10 cellular contexts compared by ENCODE assay signal in genomic region chr16:9128346-9129342, GRCh38. TPM values are rescaled to one million over a fixed set of nuclear protein-coding genes. Genes with fewer than 3 reads are reported as not detected.
A peak's percentile ranks its signal among the peaks of the same experiment; 100 is the strongest.
DNase-seq lines count a peak whose midpoint lies in the region; ATAC-seq, FAIRE-seq and TF ChIP-seq lines count a peak whose summit lies in the region.
"Had no signal": no experiment of that assay in that cellular context is flagged by ENCODE, and none has a peak within 500 bp of the region (broad histone marks: within the 10 kb centered on the region; RNA-seq: fewer than 3 reads in every experiment).

No MANE protein-coding gene starts in this region.

- WGBS in K562 (ENCODE audit: insufficient coverage, low coverage, missing lambda C conversion rate): 64% methylated on average over 14 of the region's 14 CpGs

- peaks cover 0 to 51% (median 25%) of the 10 kb centered on the region in 4 donors for H3K4me1 Mint-ChIP-seq in CD4-positive, CD25-positive, alpha-beta regulatory T cell
- peaks cover 48 to 49% of the 10 kb centered on the region in 2 donors for H3K4me1 Mint-ChIP-seq in natural killer cell treated with Interleukin-12 subunit alpha and Interleukin-12 subunit beta and Interleukin-15 and Interleukin-18, amount 100 ng/mL, for 72 hours (ENCODE audit: low read depth in 2 of 2)

- H3K9me1 ChIP-seq in K562 (ENCODE audit: control insufficient read depth, insufficient read depth, low read length): no peaks in the 10 kb centered on the region

- TF ChIP-seq CTCF in Loucy (conservative IDR thresholded peaks at IDR 0.05; ENCODE audit: low read length): no peak
- no peak for TF ChIP-seq CTCF in K562 (IDR thresholded peaks at IDR 0.05 in 2 of 3, conservative IDR thresholded peaks at IDR 0.05 in 1 of 3; ENCODE audit: insufficient read depth in 2 of 3, low read depth in 1 of 3, low read length in 3 of 3)

- H2AFZ ChIP-seq in Loucy (ENCODE audit: low read length) (no peak overlapping the region), K562 (ENCODE audit: low read depth, low read length) (no peak overlapping the region)

- no peak for TF ChIP-seq RAD21 in K562 (CRISPR knock-in tag; conservative IDR thresholded peaks at IDR 0.05 in 1 of 2, IDR thresholded peaks at IDR 0.05 in 1 of 2)

- no peaks in the 10 kb centered on the region for H3K36me3 ChIP-seq in CD4-positive, CD25-positive, alpha-beta regulatory T cell (ENCODE audit: control insufficient read depth, insufficient read depth, low read length)
- H3K36me3 ChIP-seq in Loucy (ENCODE audit: insufficient read depth, low read length): no peaks in the 10 kb centered on the region
- peaks cover 17% of the 10 kb centered on the region; the same call in 1 of the 3 replicates for H3K36me3 ChIP-seq in K562 (ENCODE audit: control insufficient read depth, insufficient read depth, low read length)

- TF ChIP-seq POLR2A in K562 (conservative IDR thresholded peaks at IDR 0.05): no peak

- no peaks in the 10 kb centered on the region for H3K9me3 Mint-ChIP-seq in CD4-positive, CD25-positive, alpha-beta regulatory T cell
- no peaks in the 10 kb centered on the region for H3K9me3 Mint-ChIP-seq in natural killer cell treated with Interleukin-12 subunit alpha and Interleukin-12 subunit beta and Interleukin-15 and Interleukin-18, amount 100 ng/mL, for 72 hours

- H3K9ac ChIP-seq in Loucy (ENCODE audit: low read depth, low read length, poor library complexity, severe bottlenecking) (peak overlapping the region; percentile 59), K562 (ENCODE audit: insufficient read depth in 1 of 2, low read depth in 2 of 2, low read length in 2 of 2) (no peak overlapping the region)

- no peaks in the 10 kb centered on the region for H3K27me3 Mint-ChIP-seq in CD4-positive, CD25-positive, alpha-beta regulatory T cell
- no peaks in the 10 kb centered on the region for H3K27me3 Mint-ChIP-seq in natural killer cell treated with Interleukin-12 subunit alpha and Interleukin-12 subunit beta and Interleukin-15 and Interleukin-18, amount 100 ng/mL, for 72 hours

- H3K9me3 ChIP-seq in CD4-positive, CD25-positive, alpha-beta regulatory T cell (ENCODE audit: control insufficient read depth in 2 of 2, low read length in 2 of 2): no peaks in the 10 kb centered on the region
- no peaks in the 10 kb centered on the region for H3K9me3 ChIP-seq in Loucy (ENCODE audit: insufficient read depth, low read depth, low read length)
- no peaks in the 10 kb centered on the region for H3K9me3 ChIP-seq in K562 (replicated peaks; ENCODE audit: control insufficient read depth, insufficient read depth, low read depth, low read length)
- H3K9me3 ChIP-seq: tibial nerve had no signal

- no peaks in the 10 kb centered on the region for H3K79me2 ChIP-seq in Loucy (ENCODE audit: insufficient read depth, low read length)
- no peaks in the 10 kb centered on the region; the same call in none of the 3 replicates for H3K79me2 ChIP-seq in K562 (ENCODE audit: control insufficient read depth, insufficient read depth, low read length)

- FAIRE-seq in K562 (lab: Jason Lieb, UNC): no peak

- H3K36me3 Mint-ChIP-seq in CD4-positive, CD25-positive, alpha-beta regulatory T cell: peaks cover 6% of the 10 kb centered on the region
- no peaks in the 10 kb centered on the region for H3K36me3 Mint-ChIP-seq in natural killer cell treated with Interleukin-12 subunit alpha and Interleukin-12 subunit beta and Interleukin-15 and Interleukin-18, amount 100 ng/mL, for 72 hours

- H3K4me2 ChIP-seq in Loucy (ENCODE audit: low read depth, low read length, poor library complexity, severe bottlenecking) (peak overlapping the region; percentile 73), K562 (ENCODE audit: insufficient read depth, low read length) (no peak overlapping the region)

- POLR2A ChIA-PET in K562 (lab: Yijun Ruan, JAX): interaction anchor here (0.6 to 0.7 kb wide), 3 partner anchors 14 to 252 kb away, joined by 3 read pairs; no protein-coding TSS in a partner anchor

- CTCF ChIA-PET in K562 (lab: Yijun Ruan, JAX; ENCODE audit: low intra/inter-chr PET ratio): no interaction called here

- peak overlapping the region; percentile 44 for H3K27ac ChIP-seq in CD4-positive, CD25-positive, alpha-beta regulatory T cell (ENCODE audit: insufficient read depth, low read length, poor library complexity, severe bottlenecking)
- no peak overlapping the region; the same call in 2 of the 3 replicates for H3K27ac ChIP-seq in K562 (ENCODE audit: extremely low read depth, low read depth, low read length)

- peak overlapping the region in 2 of 4 donors; percentile 58 for H3K4me3 Mint-ChIP-seq in CD4-positive, CD25-positive, alpha-beta regulatory T cell
- peak overlapping the region; percentile 77 for H3K4me3 Mint-ChIP-seq in natural killer cell treated with Interleukin-12 subunit alpha and Interleukin-12 subunit beta and Interleukin-15 and Interleukin-18, amount 100 ng/mL, for 72 hours

- TF ChIP-seq EP300 in K562 (IDR thresholded peaks at IDR 0.05; ENCODE audit: low read length): no peak

- no peaks in the 10 kb centered on the region for H4K20me1 ChIP-seq in Loucy (ENCODE audit: insufficient read depth, low read length, poor library complexity, severe bottlenecking)
- peaks cover 15% of the 10 kb centered on the region; the same call in 1 of the 2 replicates for H4K20me1 ChIP-seq in K562 (replicated peaks; ENCODE audit: control insufficient read depth, insufficient read depth, low read length)

- DNase-seq in CD4-positive, CD25-positive, alpha-beta regulatory T cell: no peak
- DNase-seq in K562 (ENCODE audit: extremely low read depth in 1 of 4, low spot score in 3 of 4) (no peak), NCI-H524 (lab: John Stamatoyannopoulos, UW) (no peak), NCI-H1930 (lab: John Stamatoyannopoulos, UW) (no peak), left colon (no peak)
- no peak for DNase-seq in natural killer cell treated with Interleukin-12 subunit alpha and Interleukin-12 subunit beta and Interleukin-15 and Interleukin-18, amount 100 ng/mL, for 72 hours (ENCODE audit: low spot score)
- no peak for DNase-seq in stimulated activated CD8-positive, alpha-beta memory T cell treated with anti-CD3 and anti-CD28 coated beads, Interleukin-4, amount 100 ng/mL, for 48 hours
- DNase-seq: occipital lobe had no signal

- H3K4me1 ChIP-seq in CD4-positive, CD25-positive, alpha-beta regulatory T cell (ENCODE audit: control insufficient read depth, insufficient read depth, low read length, poor library complexity, severe bottlenecking): peaks cover 15% of the 10 kb centered on the region
- H3K4me1 ChIP-seq in Loucy (ENCODE audit: insufficient read depth, low read length, poor library complexity, severe bottlenecking): peaks cover 11% of the 10 kb centered on the region
- peaks cover 10 to 13% of the 10 kb centered on the region in 2 experiments for H3K4me1 ChIP-seq in K562 (replicated peaks in 1 of 2; ENCODE audit: control insufficient read depth in 2 of 2, insufficient read depth in 2 of 2, low read length in 2 of 2)

- no peaks in the 10 kb centered on the region for H3F3A ChIP-seq in Loucy (ENCODE audit: low read depth)

- intact Hi-C loops in K562 (cut with micrococcal nuclease) (no loop called here), left colon (cut with DNase I, micrococcal nuclease) (no loop called here)

- in situ Hi-C loops in K562 (cut with MboI): no loop called here

- no TSS peak for BruUV-seq in K562 (replicated peaks; lab: Mats Ljungman, UMichigan)

- H3K27me3 ChIP-seq in CD4-positive, CD25-positive, alpha-beta regulatory T cell (ENCODE audit: control insufficient read depth, insufficient read depth, low read length): no peaks in the 10 kb centered on the region
- no peaks in the 10 kb centered on the region for H3K27me3 ChIP-seq in Loucy (ENCODE audit: insufficient read depth, low read length, poor library complexity, severe bottlenecking)
- H3K27me3 ChIP-seq in K562 (ENCODE audit: control insufficient read depth in 2 of 2, insufficient read depth in 2 of 2, low read length in 2 of 2): no peaks in the 10 kb centered on the region
- H3K27me3 ChIP-seq: tibial nerve had no signal

- ATAC-seq in CD4-positive, CD25-positive, alpha-beta regulatory T cell (ENCODE audit: low read depth in 2 of 2): no peak
- ATAC-seq in K562 (no peak), left colon (no peak)
- ATAC-seq in natural killer cell treated with Interleukin-12 subunit alpha and Interleukin-12 subunit beta and Interleukin-15 and Interleukin-18, amount 100 ng/mL, for 72 hours: no peak

- peak overlapping the region; percentile 64 to 85 (median 77) for H3K27ac Mint-ChIP-seq in CD4-positive, CD25-positive, alpha-beta regulatory T cell
- peak overlapping the region; percentile 80 to 95 for H3K27ac Mint-ChIP-seq in natural killer cell treated with Interleukin-12 subunit alpha and Interleukin-12 subunit beta and Interleukin-15 and Interleukin-18, amount 100 ng/mL, for 72 hours

- no peaks in the 10 kb centered on the region for H3K9me2 ChIP-seq in Loucy (replicated peaks; ENCODE audit: low read depth, low read length)

- no peak overlapping the region for H3K4me3 ChIP-seq in CD4-positive, CD25-positive, alpha-beta regulatory T cell (ENCODE audit: low read depth, low read length)
- H3K4me3 ChIP-seq in Loucy (ENCODE audit: low read length, poor library complexity, severe bottlenecking) (peak overlapping the region; percentile 35), K562 (no peak overlapping the region)
- H3K4me3 ChIP-seq: tibial nerve had no signal

RNA-seq across cellular contexts. Expression of gene HAPSTR1, which starts 37.2 kb away (rescaled TPM):
- 125 TPM for total RNA-seq in CD4-positive, CD25-positive, alpha-beta regulatory T cell
- polyA plus RNA-seq in CD4-positive, CD25-positive, alpha-beta regulatory T cell: 10 to 100 TPM; 11.7 to 17.8 (median 13.6) TPM
- total RNA-seq in K562 (2011; cell fraction: chromatin; rRNA removed; ENCODE audit: low replicate concordance): 41.9 and 121 TPM in 2 replicates
- 24.8 and 28.7 TPM in 2 replicates for total RNA-seq in K562 (2011; cell fraction: nucleolus; rRNA removed)
- 80.9 and 151 TPM in 2 replicates for total RNA-seq in K562 (2011; cell fraction: nucleoplasm; rRNA removed)
- total RNA-seq in K562 (2014; rRNA removed) (40.9 and 43.4 TPM in 2 replicates), K562 (2014; rRNA removed; fragmentation: Illumina TruSeq; extraction: Trizol) (56.1 and 69.9 TPM in 2 replicates), K562 (2015; rRNA removed; fragmentation: Illumina TruSeq; extraction: Trizol) (38.3 and 40.2 TPM in 2 replicates), K562 (2021) (53.8 and 67.9 TPM in 2 replicates), left colon (10 to 100 TPM; 46.4 to 58.9 TPM)
- polyA plus RNA-seq in K562 (2011; rRNA removed) (28.2 and 36.5 TPM in 2 replicates), K562 (2014; fragmentation: Illumina TruSeq; extraction: Trizol) (27.7 and 30.7 TPM in 2 replicates), K562 (2014; fragmentation: Nextera tagmentation; extraction: Ambion mirVana) (10 to 100 TPM; 10.8 to 17.4 TPM), K562 (2014; rRNA removed) (25.3 and 30.4 TPM in 2 replicates)
- 9.7 and 16.7 TPM in 2 replicates for polyA plus RNA-seq in K562 (2011; cell fraction: cytosol; rRNA removed)
- polyA plus RNA-seq in K562 (2011; cell fraction: nucleus; rRNA removed): 23.1 and 24.2 TPM in 2 replicates
- 17.2 and 18.7 TPM in 2 replicates for polyA plus RNA-seq in K562 (2012)
- polyA minus RNA-seq in K562 (2011; rRNA and poly(A)+ RNA removed): 73.0 and 82.3 TPM in 2 replicates
- polyA minus RNA-seq in K562 (2011; cell fraction: cytosol; rRNA and poly(A)+ RNA removed): 24.2 and 35.8 TPM in 2 replicates
- polyA minus RNA-seq in K562 (2011; cell fraction: nucleus; rRNA and poly(A)+ RNA removed): 17.8 and 27.5 TPM in 2 replicates
- total RNA-seq in natural killer cell treated with Interleukin-12 subunit alpha and Interleukin-12 subunit beta and Interleukin-15 and Interleukin-18, amount 100 ng/mL, for 72 hours: 10 to 100 TPM; 65.5 to 72.6 TPM
